ENCODE assay signal across 8 cellular contexts in genomic region chr17:57927048-57927723, GRCh38. TPM values are rescaled to one million over a fixed set of nuclear protein-coding genes. Genes with fewer than 3 reads are reported as not detected.
DNase-seq lines count a peak whose midpoint lies in the region; ATAC-seq and TF ChIP-seq lines count a peak whose summit lies in the region.

No MANE protein-coding gene starts in this region.

- TF ChIP-seq RAD21 in SK-N-SH (IDR thresholded peaks at IDR 0.05; ENCODE audit: low read length): no peak

- BruUV-seq in Caco-2 (replicated peaks; lab: Mats Ljungman, UMichigan): no TSS peak

- H3K9me3 Mint-ChIP-seq in activated naive CD4-positive, alpha-beta T cell treated with anti-CD3 and anti-CD28 coated beads, Interleukin-2, amount 10 ng/mL, durations not matched to agents 7 days and 5 days: no peaks in the 10 kb centered on the region
- H3K9me3 Mint-ChIP-seq in Caco-2 (ENCODE audit: unreplicated experiment): no peaks in the 10 kb centered on the region

- H3K27me3 Mint-ChIP-seq in activated naive CD4-positive, alpha-beta T cell treated with anti-CD3 and anti-CD28 coated beads, Interleukin-2, amount 10 ng/mL, durations not matched to agents 7 days and 5 days: peaks cover 61% of the 10 kb centered on the region
- H3K27me3 Mint-ChIP-seq in Caco-2 (ENCODE audit: insufficient read depth, unreplicated experiment): no peaks in the 10 kb centered on the region

- peak; percentile 63 to 83 for ATAC-seq in left cardiac atrium

- H3K9ac ChIP-seq in SK-N-SH (no peak overlapping the region; the same call in 1 of the 2 replicates), stomach smooth muscle (ENCODE audit: low read length in 2 of 2) (peak overlapping the region; percentile 24 to 58)

- H3K36me3 ChIP-seq in SK-N-SH (replicated peaks in 1 of 2; ENCODE audit: control insufficient read depth in 1 of 2, insufficient read depth in 2 of 2, low read length in 1 of 2) (no peaks in the 10 kb centered on the region), stomach smooth muscle (ENCODE audit: control insufficient read depth in 2 of 2, insufficient read depth in 2 of 2, low read length in 2 of 2) (peaks cover 0 to 2% of the 10 kb centered on the region in 2 donors), Caco-2 (ENCODE audit: control insufficient read depth, insufficient read depth, low read length) (no peaks in the 10 kb centered on the region)

- no peak for TF ChIP-seq CTCF in SK-N-SH (IDR thresholded peaks at IDR 0.05)
- no peak for TF ChIP-seq CTCF in Caco-2 (IDR thresholded peaks at IDR 0.05; ENCODE audit: insufficient read depth in 1 of 2, low read depth in 1 of 2, low read length in 1 of 2, severe bottlenecking in 1 of 2, unreplicated experiment in 1 of 2)

- H3K36me3 Mint-ChIP-seq in activated naive CD4-positive, alpha-beta T cell treated with anti-CD3 and anti-CD28 coated beads, Interleukin-2, amount 10 ng/mL, durations not matched to agents 7 days and 5 days: no peaks in the 10 kb centered on the region
- no peaks in the 10 kb centered on the region for H3K36me3 Mint-ChIP-seq in Caco-2 (ENCODE audit: insufficient read depth, unreplicated experiment)

- WGBS in SK-N-SH (ENCODE audit: low lambda C conversion rate): 66% methylated on average over 5 of the region's 5 CpGs

- H3K4me1 Mint-ChIP-seq in activated naive CD4-positive, alpha-beta T cell treated with anti-CD3 and anti-CD28 coated beads, Interleukin-2, amount 10 ng/mL, durations not matched to agents 7 days and 5 days: peaks cover 13% of the 10 kb centered on the region
- peaks cover 13% of the 10 kb centered on the region for H3K4me1 Mint-ChIP-seq in Caco-2 (ENCODE audit: low read depth, unreplicated experiment)

- POLR2A ChIA-PET in SK-N-SH (lab: Yijun Ruan, JAX): no interaction called here
- POLR2A ChIA-PET in Caco-2 (lab: Charles Lee): no interaction called here

- no peak overlapping the region for H2AFZ ChIP-seq in SK-N-SH (ENCODE audit: low read depth)

- no peaks in the 10 kb centered on the region for H3K9me2 ChIP-seq in SK-N-SH

- intact Hi-C loops in left cardiac atrium (cut with DNase I): no loop called here
- intact Hi-C loops in Caco-2 (cut with micrococcal nuclease; ENCODE audit: unreplicated experiment): no loop called here

- peak overlapping the region; percentile 7 to 47; a peak in 1 of 4 replicates for H3K27ac ChIP-seq in SK-N-SH (ENCODE audit: low read depth in 2 of 2, low read length in 1 of 2)
- peak overlapping the region; percentile 80 for H3K27ac ChIP-seq in stomach smooth muscle (ENCODE audit: low read length)

- H3K27me3 ChIP-seq in SK-N-SH (ENCODE audit: insufficient read depth) (no peaks in the 10 kb centered on the region), stomach smooth muscle (ENCODE audit: control insufficient read depth in 1 of 2, insufficient read depth in 2 of 2, low read length in 2 of 2) (no peaks in the 10 kb centered on the region), Caco-2 (replicated peaks; ENCODE audit: control insufficient read depth, insufficient read depth, low read length) (no peaks in the 10 kb centered on the region)

- H4K20me1 ChIP-seq in SK-N-SH (ENCODE audit: insufficient read depth): peaks cover 11% of the 10 kb centered on the region; the same call in 1 of the 2 replicates

- no peak overlapping the region for H3K4me3 Mint-ChIP-seq in activated naive CD4-positive, alpha-beta T cell treated with anti-CD3 and anti-CD28 coated beads, Interleukin-2, amount 10 ng/mL, durations not matched to agents 7 days and 5 days
- H3K4me3 Mint-ChIP-seq in Caco-2 (ENCODE audit: unreplicated experiment): no peak overlapping the region

- no peak overlapping the region for H3K27ac Mint-ChIP-seq in activated naive CD4-positive, alpha-beta T cell treated with anti-CD3 and anti-CD28 coated beads, Interleukin-2, amount 10 ng/mL, durations not matched to agents 7 days and 5 days
- no peak overlapping the region for H3K27ac Mint-ChIP-seq in Caco-2 (ENCODE audit: unreplicated experiment)

- H3K9me3 ChIP-seq in SK-N-SH: no peaks in the 10 kb centered on the region
- H3K9me3 ChIP-seq in stomach smooth muscle (ENCODE audit: control insufficient read depth in 2 of 2, low read length in 2 of 2): no peaks in the 10 kb centered on the region
- no peaks in the 10 kb centered on the region for H3K9me3 ChIP-seq in Caco-2

- H3K4me3 ChIP-seq in SK-N-SH (ENCODE audit: low read depth in 2 of 2, low read length in 1 of 2) (no peak overlapping the region), stomach smooth muscle (ENCODE audit: low read length in 2 of 2) (peak overlapping the region in 1 of 2 donors; percentile 29), Caco-2 (ENCODE audit: low read depth, low read length) (no peak overlapping the region)

- H3K4me2 ChIP-seq in SK-N-SH: peak overlapping the region; percentile 63

- peaks cover 22 to 24% of the 10 kb centered on the region in 2 experiments; a peak in 3 of 4 replicates for H3K4me1 ChIP-seq in SK-N-SH (ENCODE audit: control insufficient read depth in 1 of 2, insufficient read depth in 2 of 2, low read depth in 1 of 2, low read length in 1 of 2)
- peaks cover 92% of the 10 kb centered on the region for H3K4me1 ChIP-seq in stomach smooth muscle (ENCODE audit: control insufficient read depth, insufficient read depth, low read length)
- peaks cover 9% of the 10 kb centered on the region for H3K4me1 ChIP-seq in Caco-2

- no peak for TF ChIP-seq EP300 in SK-N-SH (IDR thresholded peaks at IDR 0.05; ENCODE audit: borderline replicate concordance in 1 of 2, low read depth in 1 of 2, low read length in 1 of 2)

- H3F3A ChIP-seq in SK-N-SH (replicated peaks; ENCODE audit: insufficient read depth): peaks cover 9% of the 10 kb centered on the region

- H3K79me2 ChIP-seq in SK-N-SH (ENCODE audit: insufficient read depth): peaks cover 97% of the 10 kb centered on the region

- DNase-seq in HuH-7.5 (ENCODE audit: low spot score): peak; percentile 38
- DNase-seq in SK-N-SH: peak; percentile 45
- DNase-seq in left cardiac atrium: peak; percentile 66
- no peak for DNase-seq in ureter (ENCODE audit: low spot score)
- no peak for DNase-seq in stimulated activated CD4-positive, alpha-beta T cell treated with anti-CD3 and anti-CD28 coated beads, Interleukin-15, amount 100 ng/mL, for 24 hours
- no peak for DNase-seq in activated naive CD4-positive, alpha-beta T cell treated with anti-CD3 and anti-CD28 coated beads, Interleukin-2, amount 10 ng/mL, durations not matched to agents 7 days and 5 days
- no peak for DNase-seq in Caco-2

- CTCF ChIA-PET in SK-N-SH (lab: Yijun Ruan, JAX): interaction anchor here (0.9 to 3.7 kb wide), 12 partner anchors 9 to 73 kb away, joined by 3 to 25 read pairs (median 5); partner anchors contain the start of gene CUEDC1
- CTCF ChIA-PET in activated naive CD4-positive, alpha-beta T cell treated with anti-CD3 and anti-CD28 coated beads, Interleukin-2, amount 10 ng/mL, durations not matched to agents 7 days and 5 days (lab: Charles Lee): interaction anchor here (1.1 kb wide), 1 partner anchor 9 kb away, joined by 4 read pairs; no protein-coding TSS in a partner anchor
- CTCF ChIA-PET in Caco-2 (lab: Charles Lee): no interaction called here

TF ChIP-seq in SK-N-SH, 30 proteins besides CTCF, POLR2A, EP300 and RAD21:
- no peak for TF ChIP-seq EZH2phosphoT487 (IDR thresholded peaks at IDR 0.05; ENCODE audit: borderline replicate concordance, low read depth)
- no peak for TF ChIP-seq MXI1 (IDR thresholded peaks at IDR 0.05; ENCODE audit: low read depth, low read length)
- TF ChIP-seq TCF12 (IDR thresholded peaks at IDR 0.05): peak; percentile 51
- TF ChIP-seq MAX (IDR thresholded peaks at IDR 0.05; ENCODE audit: low read depth): peak; percentile 66; the same call in 1 of the 2 replicates
- TF ChIP-seq SIN3A (IDR thresholded peaks at IDR 0.05; ENCODE audit: borderline replicate concordance, low read depth, low read length): peak; percentile 54; the same call in 1 of the 2 replicates
- TF ChIP-seq NFIC (IDR thresholded peaks at IDR 0.05; ENCODE audit: borderline replicate concordance): peak; percentile 85
- no peak for TF ChIP-seq FOXJ3 (CRISPR knock-in tag; IDR thresholded peaks at IDR 0.05)
- no peak for TF ChIP-seq ELF1 (IDR thresholded peaks at IDR 0.05)

RNA-seq across cellular contexts. Expression of gene CUEDC1, which starts 28.0 kb away (rescaled TPM):
- polyA plus RNA-seq in SK-N-SH (2012; rRNA removed): 50.3 and 58.9 TPM in 2 replicates
- polyA plus RNA-seq in SK-N-SH (2012; cell fraction: cytosol; rRNA removed): 25.4 and 31.6 TPM in 2 replicates
- polyA plus RNA-seq in SK-N-SH (2012; cell fraction: nucleus; rRNA removed): 207 and 306 TPM in 2 replicates
- 10 to 100 TPM; 38.3 to 45.5 TPM for total RNA-seq in left cardiac atrium
- 36.9 TPM for total RNA-seq in ureter
- total RNA-seq in Caco-2 (2022): 27.5 TPM in 2 replicates

Comparison
In these comparisons a context has a peak if more than half of its experiments do, and no peak if none do; other contexts are left out.
1. DNase-seq: peak in HuH-7.5 (single experiment), SK-N-SH (single experiment) and left cardiac atrium (single experiment); none in ureter (single experiment), stimulated activated CD4-positive, alpha-beta T cell treated with anti-CD3 and anti-CD28 coated beads, Interleukin-15, amount 100 ng/mL, for 24 hours (single experiment), activated naive CD4-positive, alpha-beta T cell treated with anti-CD3 and anti-CD28 coated beads, Interleukin-2, amount 10 ng/mL, durations not matched to agents 7 days and 5 days (single experiment) and Caco-2 (0 of 2).